ENCODE assay signal across 12 cellular contexts in the genomic region with DNA sequence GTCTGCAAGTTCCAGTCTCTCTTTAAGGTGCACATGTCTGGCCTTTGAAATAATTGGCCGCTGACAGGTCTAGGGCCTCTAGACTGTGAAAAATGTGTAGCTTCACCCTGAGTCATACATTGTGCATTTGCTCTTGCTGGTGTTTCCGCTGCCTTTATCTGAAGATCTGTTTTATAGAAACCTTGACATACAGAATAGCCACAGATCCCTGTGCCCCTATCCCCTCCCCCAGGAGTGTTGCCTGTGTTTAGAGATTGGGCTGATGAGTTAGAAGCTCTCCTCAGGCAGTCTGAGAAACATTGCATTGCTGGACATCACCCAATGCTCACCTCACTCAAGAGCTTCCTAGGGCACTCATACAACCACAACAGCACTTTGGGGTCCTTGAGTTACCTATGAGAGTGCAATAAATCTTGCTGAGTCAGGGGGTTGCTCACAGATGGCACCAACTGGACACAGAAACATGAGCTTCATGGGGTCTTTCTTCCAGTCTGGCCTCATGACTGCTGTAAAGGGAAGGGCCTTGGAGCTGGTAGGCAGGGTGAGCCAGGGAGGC. TPM values are rescaled to one million over a fixed set of nuclear protein-coding genes. Genes with fewer than 3 reads are reported as not detected.
DNase-seq lines count a peak whose midpoint lies in the region; ATAC-seq lines count a peak whose summit lies in the region.
"Had no signal": no experiment of that assay in that cellular context is flagged by ENCODE, and none has a peak within 500 bp of the region (broad histone marks: within the 10 kb centered on the region; RNA-seq: fewer than 3 reads in every experiment).

No MANE protein-coding gene starts in this region.

- H3K9me3 Mint-ChIP-seq in stimulated activated memory B cell treated with anti-CD40 and anti-IgM and Interleukin-4, amounts not matched to agents 10 μg/mL and 1 μg/mL and 100 μg/mL, for 72 hours: no peaks in the 10 kb centered on the region

- no peak overlapping the region for H3K27ac Mint-ChIP-seq in stimulated activated memory B cell treated with anti-CD40 and anti-IgM and Interleukin-4, amounts not matched to agents 10 μg/mL and 1 μg/mL and 100 μg/mL, for 72 hours

- no peak for ATAC-seq in GM18520 (IDR thresholded peaks at IDR 0.05; ENCODE audit: unreplicated experiment)
- ATAC-seq in stimulated activated memory B cell treated with anti-CD40 and anti-IgM and Interleukin-4, amounts not matched to agents 10 μg/mL and 1 μg/mL and 100 μg/mL, for 72 hours: no peak

- DNase-seq in DMS79 treated with DMSO at 0.1 percent for 48 hours (lab: John Stamatoyannopoulos, UW) (peak; percentile 80), LHCN-M2 (ENCODE audit: low read depth) (peak; percentile 14), amniotic epithelial cell (ENCODE audit: low read depth) (peak; percentile 87), kidney tubule cell (ENCODE audit: low spot score) (peak; percentile 65), nucleus accumbens (lab: John Stamatoyannopoulos, UW) (no peak), NCI-H774 (lab: John Stamatoyannopoulos, UW) (no peak)
- DNase-seq: activated CD4-positive, alpha-beta T cell treated with anti-CD3 and anti-CD28 coated beads for 4 hours; activated naive CD4-positive, alpha-beta T cell treated with Interleukin-2 at 50 U/mL for 16 hours; dorsolateral prefrontal cortex; midbrain had no signal

- H3K4me3 Mint-ChIP-seq in stimulated activated memory B cell treated with anti-CD40 and anti-IgM and Interleukin-4, amounts not matched to agents 10 μg/mL and 1 μg/mL and 100 μg/mL, for 72 hours: no peak overlapping the region

- H3K36me3 Mint-ChIP-seq in stimulated activated memory B cell treated with anti-CD40 and anti-IgM and Interleukin-4, amounts not matched to agents 10 μg/mL and 1 μg/mL and 100 μg/mL, for 72 hours: peaks cover 8% of the 10 kb centered on the region

- no peaks in the 10 kb centered on the region for H3K27me3 Mint-ChIP-seq in stimulated activated memory B cell treated with anti-CD40 and anti-IgM and Interleukin-4, amounts not matched to agents 10 μg/mL and 1 μg/mL and 100 μg/mL, for 72 hours

- peaks cover 6% of the 10 kb centered on the region for H3K4me1 Mint-ChIP-seq in stimulated activated memory B cell treated with anti-CD40 and anti-IgM and Interleukin-4, amounts not matched to agents 10 μg/mL and 1 μg/mL and 100 μg/mL, for 72 hours

RNA-seq across cellular contexts. Expression of gene ZNF782, which starts 3.8 kb away (rescaled TPM):
- total RNA-seq in LHCN-M2 (2014; rRNA removed): 4.2 and 4.4 TPM in 2 replicates
- 0.86 TPM for polyA plus RNA-seq in LHCN-M2 (2012)

Comparison
In these comparisons a context has a peak if more than half of its experiments do, and no peak if none do; other contexts are left out.
1. DNase-seq: peak in DMS79 treated with DMSO at 0.1 percent for 48 hours (single experiment), LHCN-M2 (single experiment), amniotic epithelial cell (single experiment) and kidney tubule cell (single experiment); none in nucleus accumbens (0 of 56) and NCI-H774 (single experiment).